9 cellular contexts compared by ENCODE assay signal in genomic region chr2:102850888-102851287, GRCh38.
"Had no signal": no experiment of that assay in that cellular context is flagged by ENCODE, and none has a peak within 500 bp of the region (broad histone marks: within the 10 kb centered on the region; RNA-seq: fewer than 3 reads in every experiment).

No MANE protein-coding gene starts in this region.

- H3K36me3 ChIP-seq: HAP-1 had no signal

- H3K27ac Mint-ChIP-seq: HFFc6, IgD-negative memory B cell had no signal

- H3K27ac ChIP-seq: HL-60 had no signal

- FAIRE-seq: HepG2 had no signal

- DNase-seq: GOT3, H7, HFFc6, KBM-7 had no signal

- H3K9me3 ChIP-seq: HAP-1 had no signal

- H3K4me3 ChIP-seq: HAP-1 had no signal

- H3K4me1 ChIP-seq: HAP-1 had no signal

- H3K4me3 Mint-ChIP-seq: HFFc6, IgD-negative memory B cell had no signal

- ATAC-seq: HCT116, HepG2 had no signal
